In the genomic region with DNA sequence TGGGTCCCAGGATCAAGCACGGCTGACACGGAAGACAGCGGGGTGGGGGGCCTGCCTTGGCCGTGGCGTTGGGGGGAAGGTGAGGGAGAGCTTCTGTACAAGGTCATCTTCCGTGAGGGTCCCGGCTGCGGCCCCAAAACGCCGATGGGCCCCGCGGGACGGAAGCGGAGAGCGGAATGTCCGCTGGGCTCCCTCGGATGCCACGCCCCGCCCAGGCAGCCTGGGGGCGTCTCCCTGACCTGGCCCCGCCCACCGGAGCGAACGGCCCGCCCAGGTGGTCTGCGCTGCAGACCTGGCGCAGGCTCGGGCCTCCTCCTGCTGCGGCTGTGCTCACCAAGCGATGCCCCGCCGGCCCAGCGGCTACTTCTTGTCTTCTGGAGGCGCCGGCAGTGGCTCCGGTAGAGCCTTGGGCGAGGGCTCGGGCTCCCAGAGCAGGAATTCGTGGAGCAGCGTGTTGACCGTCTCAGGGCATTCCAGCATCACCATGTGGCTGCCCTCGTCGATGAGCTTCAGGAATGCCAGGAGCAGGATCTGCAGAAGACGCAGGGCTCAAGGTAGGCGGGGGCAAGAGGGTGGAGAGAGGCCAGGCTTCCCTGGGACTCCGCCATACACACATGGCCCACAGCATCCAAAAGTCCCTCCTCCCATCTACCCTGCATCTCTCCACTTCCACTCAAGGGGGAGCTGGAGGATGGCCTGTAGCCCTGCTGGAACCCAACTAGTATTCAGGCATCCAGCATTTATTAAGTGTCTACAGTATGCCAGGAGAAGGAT, we compare ENCODE assay signal across 8 cellular contexts. TPM values are rescaled to one million over a fixed set of nuclear protein-coding genes. Genes with fewer than 3 reads are reported as not detected.
DNase-seq lines count a peak whose midpoint lies in the region; ATAC-seq and TF ChIP-seq lines count a peak whose summit lies in the region.

No MANE protein-coding gene starts in this region.

- H3K27me3 ChIP-seq in H7 (ENCODE audit: control insufficient read depth, insufficient read depth, low read length), result no peaks in the 10 kb centered on the region
- H3K27me3 ChIP-seq in right lobe of liver, result no peaks in the 10 kb centered on the region

- TF ChIP-seq CTCF in right lobe of liver (IDR thresholded peaks at IDR 0.05), result peak; percentile 39 to 62 (median 50)

- intact Hi-C loops in activated CD4-positive, alpha-beta T cell treated with anti-CD3 and anti-CD28 coated beads, Interleukin-2, amount 10 ng/mL, durations not matched to agents 24 days and 14 days (cut with micrococcal nuclease), result loop anchor here (1.0 kb wide), 4 partner anchors 13 to 113 kb away; a partner anchor contains a TSS
- intact Hi-C loops in dendritic cell treated with granulocyte-macrophage colony-stimulating factor and Interleukin-4, amounts not matched to agents 40 ng/mL and 50 ng/mL, for 4 days (cut with micrococcal nuclease), result loop anchor here (1.0 to 2.0 kb wide), 4 partner anchors 13 to 94 kb away; a partner anchor contains a TSS
- intact Hi-C loops in right lobe of liver (cut with DNase I), result no loop called here

- H3K4me1 ChIP-seq in right lobe of liver, result no peaks in the 10 kb centered on the region

- no CpG with 5 or more reads among the region's 46 CpGs for WGBS in right lobe of liver (ENCODE audit: insufficient coverage, low coverage, low lambda C conversion rate, missing lambda C conversion rate)

- peak; percentile 81 to 92 (median 87) for ATAC-seq in right lobe of liver

- peak overlapping the region; percentile 89 for H3K27ac Mint-ChIP-seq in activated CD4-positive, alpha-beta T cell treated with anti-CD3 and anti-CD28 coated beads, Interleukin-2, amount 10 ng/mL, durations not matched to agents 24 days and 14 days
- H3K27ac Mint-ChIP-seq in dendritic cell treated with granulocyte-macrophage colony-stimulating factor and Interleukin-4, amounts not matched to agents 40 ng/mL and 50 ng/mL, for 4 days, result peak overlapping the region; percentile 77

- H3K4me3 ChIP-seq in H7 (ENCODE audit: insufficient read depth, low read depth, low read length) (peak overlapping the region; percentile 56), right lobe of liver (peak overlapping the region; percentile 38 to 55 (median 49))

- peaks cover 3% of the 10 kb centered on the region for H3K36me3 Mint-ChIP-seq in activated CD4-positive, alpha-beta T cell treated with anti-CD3 and anti-CD28 coated beads, Interleukin-2, amount 10 ng/mL, durations not matched to agents 24 days and 14 days (ENCODE audit: low read depth)
- H3K36me3 Mint-ChIP-seq in dendritic cell treated with granulocyte-macrophage colony-stimulating factor and Interleukin-4, amounts not matched to agents 40 ng/mL and 50 ng/mL, for 4 days (ENCODE audit: low read depth), result peaks cover 36% of the 10 kb centered on the region

- H3K36me3 ChIP-seq in H7 (replicated peaks; ENCODE audit: control insufficient read depth, insufficient read depth, low read length) (no peaks in the 10 kb centered on the region), right lobe of liver (no peaks in the 10 kb centered on the region)

- H3K27me3 Mint-ChIP-seq in activated CD4-positive, alpha-beta T cell treated with anti-CD3 and anti-CD28 coated beads, Interleukin-2, amount 10 ng/mL, durations not matched to agents 24 days and 14 days, result peaks cover 7% of the 10 kb centered on the region
- H3K27me3 Mint-ChIP-seq in dendritic cell treated with granulocyte-macrophage colony-stimulating factor and Interleukin-4, amounts not matched to agents 40 ng/mL and 50 ng/mL, for 4 days, result peaks cover 9% of the 10 kb centered on the region

- H3K4me3 Mint-ChIP-seq in activated CD4-positive, alpha-beta T cell treated with anti-CD3 and anti-CD28 coated beads, Interleukin-2, amount 10 ng/mL, durations not matched to agents 24 days and 14 days, result peak overlapping the region; percentile 92
- H3K4me3 Mint-ChIP-seq in dendritic cell treated with granulocyte-macrophage colony-stimulating factor and Interleukin-4, amounts not matched to agents 40 ng/mL and 50 ng/mL, for 4 days, result peak overlapping the region; percentile 77

- H3K9me3 ChIP-seq in right lobe of liver, result no peaks in the 10 kb centered on the region

- H3K9me3 Mint-ChIP-seq in activated CD4-positive, alpha-beta T cell treated with anti-CD3 and anti-CD28 coated beads, Interleukin-2, amount 10 ng/mL, durations not matched to agents 24 days and 14 days, result no peaks in the 10 kb centered on the region
- no peaks in the 10 kb centered on the region for H3K9me3 Mint-ChIP-seq in dendritic cell treated with granulocyte-macrophage colony-stimulating factor and Interleukin-4, amounts not matched to agents 40 ng/mL and 50 ng/mL, for 4 days

- no peak overlapping the region for H3K27ac ChIP-seq in right lobe of liver

- H3K4me1 Mint-ChIP-seq in activated CD4-positive, alpha-beta T cell treated with anti-CD3 and anti-CD28 coated beads, Interleukin-2, amount 10 ng/mL, durations not matched to agents 24 days and 14 days, result peaks cover 3% of the 10 kb centered on the region
- H3K4me1 Mint-ChIP-seq in dendritic cell treated with granulocyte-macrophage colony-stimulating factor and Interleukin-4, amounts not matched to agents 40 ng/mL and 50 ng/mL, for 4 days (ENCODE audit: low read depth), result peaks cover 17% of the 10 kb centered on the region

- DNase-seq in GM04504 (ENCODE audit: low read depth) (peak; percentile 85), H7 (peak; percentile 100), NCI-H146 (lab: John Stamatoyannopoulos, UW) (peak; percentile 92), right lobe of liver (peak; percentile 61 to 72 (median 64)), SHP77 treated with DMSO at 0.1 percent for 48 hours (lab: John Stamatoyannopoulos, UW) (no peak)
- peak; percentile 95 for DNase-seq in activated CD4-positive, alpha-beta T cell treated with anti-CD3 and anti-CD28 coated beads, Interleukin-2, amount 10 ng/mL, durations not matched to agents 24 days and 14 days
- DNase-seq in stimulated activated CD4-positive, alpha-beta T cell treated with anti-CD3 and anti-CD28 coated beads, TNF-alpha, amount 100 ng/mL, for 24 hours (ENCODE audit: low read depth in 3 of 3), result peak; percentile 61 to 81 (median 62)

- no peak for TF ChIP-seq POLR2A in right lobe of liver (IDR thresholded peaks at IDR 0.05)

RNA-seq across cellular contexts. Expression of a gene that starts 10.7 kb away (rescaled TPM):
- 13.6 and 15.1 TPM in 2 replicates for total RNA-seq in H7 (2014; rRNA removed; shearing (Covaris generic))
- 5.6 and 6.5 TPM in 2 replicates for total RNA-seq in activated CD4-positive, alpha-beta T cell treated with anti-CD3 and anti-CD28 coated beads, Interleukin-2, amount 10 ng/mL, durations not matched to agents 24 days and 14 days
- 10 to 100 TPM in 5 of 6 experiments, 1 to 10 TPM in 1; 8.3 to 27.3 (median 15.8) TPM for total RNA-seq in right lobe of liver

RNA-seq across cellular contexts. Expression of a gene that starts 10.8 kb away (rescaled TPM):
- 18.0 and 22.7 TPM in 2 replicates for total RNA-seq in H7 (2014; rRNA removed; shearing (Covaris generic))
- total RNA-seq in activated CD4-positive, alpha-beta T cell treated with anti-CD3 and anti-CD28 coated beads, Interleukin-2, amount 10 ng/mL, durations not matched to agents 24 days and 14 days, result 17.3 and 17.9 TPM in 2 replicates
- total RNA-seq in right lobe of liver, result under 1 TPM; 0.06 to 0.65 (median 0.37) TPM

RNA-seq across cellular contexts. Expression of a gene that starts 13.2 kb away (rescaled TPM):
- total RNA-seq in H7 (2014; rRNA removed; shearing (Covaris generic)), result 76.7 and 121 TPM in 2 replicates
- 101 and 103 TPM in 2 replicates for total RNA-seq in activated CD4-positive, alpha-beta T cell treated with anti-CD3 and anti-CD28 coated beads, Interleukin-2, amount 10 ng/mL, durations not matched to agents 24 days and 14 days
- total RNA-seq in right lobe of liver, result 100 to 1,000 TPM in 4 of 6 experiments, 10 to 100 TPM in 2; 63.5 to 363 (median 122) TPM

RNA-seq across cellular contexts. Expression of a gene that starts 16.9 kb away (rescaled TPM):
- total RNA-seq in H7 (2014; rRNA removed; shearing (Covaris generic)), result 32.8 and 50.8 TPM in 2 replicates
- total RNA-seq in activated CD4-positive, alpha-beta T cell treated with anti-CD3 and anti-CD28 coated beads, Interleukin-2, amount 10 ng/mL, durations not matched to agents 24 days and 14 days, result 37.9 and 38.2 TPM in 2 replicates
- total RNA-seq in right lobe of liver, result 10 to 100 TPM; 10.4 to 23.4 (median 14.1) TPM

RNA-seq across cellular contexts. Expression of a gene that starts 25.2 kb away (rescaled TPM):
- 186 and 194 TPM in 2 replicates for total RNA-seq in H7 (2014; rRNA removed; shearing (Covaris generic))
- total RNA-seq in activated CD4-positive, alpha-beta T cell treated with anti-CD3 and anti-CD28 coated beads, Interleukin-2, amount 10 ng/mL, durations not matched to agents 24 days and 14 days, result 127 TPM in 2 replicates
- 10 to 100 TPM; 29.2 to 51.3 (median 37.9) TPM for total RNA-seq in right lobe of liver

Comparison
In these comparisons a context has a peak if more than half of its experiments do, and no peak if none do; other contexts are left out.
1. RNA of a gene that starts 10.8 kb away (total RNA-seq): 18.0 to 22.7 TPM in H7 and 17.3 to 17.9 TPM in activated CD4-positive, alpha-beta T cell treated with anti-CD3 and anti-CD28 coated beads, Interleukin-2, amount 10 ng/mL, durations not matched to agents 24 days and 14 days; 0.06 to 0.65 TPM in right lobe of liver; every median in the first group is over 10 times any median in the second.
2. intact Hi-C loops: an anchor here in activated CD4-positive, alpha-beta T cell treated with anti-CD3 and anti-CD28 coated beads, Interleukin-2, amount 10 ng/mL, durations not matched to agents 24 days and 14 days (1.0 kb wide) and dendritic cell treated with granulocyte-macrophage colony-stimulating factor and Interleukin-4, amounts not matched to agents 40 ng/mL and 50 ng/mL, for 4 days (1.0 to 2.0 kb wide); none called in right lobe of liver.